In genomic region chr10:6220418-6221191, GRCh38 we compare ENCODE assay signal across 1 cellular context.
TF ChIP-seq lines count a peak whose summit lies in the region.

No MANE protein-coding gene starts in this region.

TF ChIP-seq in H1, 55 proteins besides CTCF, POLR2A, EP300 and RAD21:
- TF ChIP-seq RFX5 (IDR thresholded peaks at IDR 0.05; ENCODE audit: borderline replicate concordance, low read depth, low read length), result no peak
- TF ChIP-seq POLR2AphosphoS5 (IDR thresholded peaks at IDR 0.05; ENCODE audit: low read depth, low read length), result 0 out of 2 replicates have a peak, but pooled peaks have one; percentile 25
- no peak for TF ChIP-seq SP1 (IDR thresholded peaks at IDR 0.05; ENCODE audit: low read depth, low read length)
